ENCODE assay signal across 8 cellular contexts in the genomic region with DNA sequence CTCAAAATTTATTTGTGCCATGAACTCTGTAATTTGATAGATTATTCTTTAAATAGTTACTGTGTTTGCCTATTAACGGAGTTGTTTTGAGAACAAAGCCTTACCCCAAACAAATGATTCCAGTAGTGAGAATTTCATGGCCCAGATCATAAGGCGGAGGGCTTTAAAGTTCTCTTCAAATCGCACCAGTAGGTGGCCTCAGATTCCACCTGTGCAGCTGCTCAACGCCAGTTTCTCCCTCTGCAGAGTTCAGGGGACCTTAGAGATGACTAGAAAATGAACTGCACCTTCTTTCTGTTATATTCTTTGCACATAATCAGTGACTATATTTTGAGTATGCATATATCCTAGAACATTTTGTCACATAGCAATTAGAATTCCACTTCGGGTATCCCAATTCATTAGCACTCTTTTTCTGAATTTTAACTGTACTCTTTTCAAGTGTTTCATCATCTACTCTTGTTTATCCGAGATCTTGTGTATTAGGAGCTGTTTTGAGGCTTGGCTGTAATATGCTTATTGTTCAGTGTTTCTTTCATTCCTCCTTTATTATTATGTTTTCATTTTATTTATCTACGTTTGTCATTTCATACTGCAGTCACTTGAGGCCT.
DNase-seq lines count a peak whose midpoint lies in the region; ATAC-seq and TF ChIP-seq lines count a peak whose summit lies in the region.

No MANE protein-coding gene starts in this region.

- H3K36me3 ChIP-seq in heart right ventricle = no peaks in the 10 kb centered on the region
- no peaks in the 10 kb centered on the region for H3K36me3 ChIP-seq in right atrium auricular region
- no peaks in the 10 kb centered on the region for H3K36me3 ChIP-seq in liver (ENCODE audit: control insufficient read depth in 4 of 4, insufficient read depth in 3 of 4, low read depth in 1 of 4, low read length in 3 of 4)
- H3K36me3 ChIP-seq in CD8-positive, alpha-beta T cell (ENCODE audit: insufficient read depth, low read length) = no peaks in the 10 kb centered on the region

- H3K27me3 ChIP-seq in heart right ventricle (peaks cover 0 to 6% (median 0%) of the 10 kb centered on the region in 7 donors), right atrium auricular region (no peaks in the 10 kb centered on the region), liver (ENCODE audit: control insufficient read depth in 4 of 4, insufficient read depth in 4 of 4, low read length in 3 of 4) (no peaks in the 10 kb centered on the region)
- no peaks in the 10 kb centered on the region for H3K27me3 ChIP-seq in CD8-positive, alpha-beta T cell (ENCODE audit: insufficient read depth, low read length)

- TF ChIP-seq RAD21 in liver (IDR thresholded peaks at IDR 0.05) = peak; percentile 74 to 78

- peak in 2 of 8 donors; percentile 55 to 58 for ATAC-seq in heart right ventricle
- ATAC-seq in GM18868 (IDR thresholded peaks at IDR 0.05; ENCODE audit: unreplicated experiment) = no peak
- ATAC-seq in CD8-positive, alpha-beta T cell = no peak

- intact Hi-C loops in heart right ventricle (cut with DNase I) = loop anchor here in 6 of 10 donors (5.0 to 10.0 kb wide), 3 partner anchors 227 to 237 kb away; a partner anchor contains a TSS
- intact Hi-C loops in CD8-positive, alpha-beta T cell (cut with DNase I, micrococcal nuclease) = loop anchor here (10.0 kb wide), 2 partner anchors 61 to 469 kb away; no protein-coding TSS in a partner anchor

- H3K4me3 ChIP-seq in heart right ventricle = no peak overlapping the region
- H3K4me3 ChIP-seq in right atrium auricular region = no peak overlapping the region
- no peak overlapping the region for H3K4me3 ChIP-seq in liver (ENCODE audit: low read depth in 1 of 3, low read length in 3 of 3)
- H3K4me3 ChIP-seq in CD8-positive, alpha-beta T cell (ENCODE audit: low read depth, low read length) = no peak overlapping the region

- DNase-seq in heart right ventricle = no peak
- no peak for DNase-seq in right atrium auricular region (ENCODE audit: low spot score)
- peak; percentile 1 for DNase-seq in NCI-H128 (lab: John Stamatoyannopoulos, UW; ENCODE audit: unreplicated experiment)
- peak; percentile 43 for DNase-seq in amniotic epithelial cell (ENCODE audit: low read depth)
- DNase-seq in NCI-H187 treated with DMSO at 0.1 percent for 48 hours (lab: John Stamatoyannopoulos, UW) = no peak
- DNase-seq in CD8-positive, alpha-beta T cell = no peak

- peak in 7 of 9 donors; percentile 19 to 57 (median 49) for TF ChIP-seq CTCF in heart right ventricle (IDR thresholded peaks at IDR 0.05)
- TF ChIP-seq CTCF in right atrium auricular region (IDR thresholded peaks at IDR 0.05) = peak in 1 of 2 donors; percentile 60
- peak; percentile 36 for TF ChIP-seq CTCF in liver (IDR thresholded peaks at IDR 0.05; ENCODE audit: low read depth, low read length, missing input control)
- TF ChIP-seq CTCF in CD8-positive, alpha-beta T cell (IDR thresholded peaks at IDR 0.05) = no peak

- POLR2A ChIA-PET in CD8-positive, alpha-beta T cell (lab: Charles Lee) = no interaction called here

- H3K27me3 Mint-ChIP-seq in CD8-positive, alpha-beta T cell (ENCODE audit: low read depth) = no peaks in the 10 kb centered on the region

- no peak overlapping the region for H3K27ac ChIP-seq in heart right ventricle
- H3K27ac ChIP-seq in right atrium auricular region = no peak overlapping the region
- no peak overlapping the region for H3K27ac ChIP-seq in liver (ENCODE audit: low read depth in 1 of 2, low read length in 2 of 2)
- H3K27ac ChIP-seq in CD8-positive, alpha-beta T cell (ENCODE audit: low read depth, low read length) = no peak overlapping the region

- H3K36me3 Mint-ChIP-seq in CD8-positive, alpha-beta T cell = no peaks in the 10 kb centered on the region

- WGBS in heart right ventricle, 2 donors = 50 to 51% methylated on average over 7 of the region's 7 CpGs
- WGBS in liver = 44% methylated on average over 7 of the region's 7 CpGs

- CTCF ChIA-PET in CD8-positive, alpha-beta T cell (lab: Charles Lee) = interaction anchor here (0.8 to 1.1 kb wide), 4 partner anchors 12 to 17 kb away, joined by 3 to 4 read pairs (median 3); no protein-coding TSS in a partner anchor

- H3K4me3 Mint-ChIP-seq in CD8-positive, alpha-beta T cell = no peak overlapping the region

- H3K4me1 ChIP-seq in heart right ventricle (peaks cover 0 to 4% (median 0%) of the 10 kb centered on the region in 9 donors), right atrium auricular region (no peaks in the 10 kb centered on the region), liver (ENCODE audit: control insufficient read depth in 4 of 4, insufficient read depth in 4 of 4, low read length in 3 of 4) (no peaks in the 10 kb centered on the region)
- H3K4me1 ChIP-seq in CD8-positive, alpha-beta T cell (ENCODE audit: insufficient read depth, low read length) = no peaks in the 10 kb centered on the region

- no peaks in the 10 kb centered on the region for H3K9me3 Mint-ChIP-seq in CD8-positive, alpha-beta T cell

- no peak overlapping the region for H3K9ac ChIP-seq in liver (ENCODE audit: low read depth in 1 of 2, low read length in 2 of 2)

- no peak overlapping the region for H3K27ac Mint-ChIP-seq in CD8-positive, alpha-beta T cell

- peaks cover 0 to 2% (median 0%) of the 10 kb centered on the region in 11 donors for H3K9me3 ChIP-seq in heart right ventricle
- no peaks in the 10 kb centered on the region for H3K9me3 ChIP-seq in right atrium auricular region
- no peaks in the 10 kb centered on the region for H3K9me3 ChIP-seq in liver (ENCODE audit: control insufficient read depth in 4 of 4, low read length in 3 of 4)
- H3K9me3 ChIP-seq in CD8-positive, alpha-beta T cell (ENCODE audit: low read length) = no peaks in the 10 kb centered on the region

- peaks cover 4% of the 10 kb centered on the region for H3K4me1 Mint-ChIP-seq in CD8-positive, alpha-beta T cell (ENCODE audit: low read depth)

TF ChIP-seq in liver, 16 proteins besides CTCF, POLR2A, EP300 and RAD21:
- TF ChIP-seq EGR1 (IDR thresholded peaks at IDR 0.05; ENCODE audit: low read depth in 2 of 2) (no peak), FOXA2 (IDR thresholded peaks at IDR 0.05) (no peak), SP1 (IDR thresholded peaks at IDR 0.05) (no peak), HNF4A (conservative IDR thresholded peaks at IDR 0.05) (no peak)

Comparison
In these comparisons a context has a peak if more than half of its experiments do, and no peak if none do; other contexts are left out.
1. DNase-seq: peak in NCI-H128 (single experiment) and amniotic epithelial cell (single experiment); none in heart right ventricle (0 of 2), right atrium auricular region (single experiment), NCI-H187 treated with DMSO at 0.1 percent for 48 hours (single experiment) and CD8-positive, alpha-beta T cell (0 of 7).